ENCODE assay signal across 24 cellular contexts in genomic region chr20:56715309-56715708, GRCh38.
"Had no signal": no experiment of that assay in that cellular context is flagged by ENCODE, and none has a peak within 500 bp of the region (broad histone marks: within the 10 kb centered on the region; RNA-seq: fewer than 3 reads in every experiment).

No MANE protein-coding gene starts in this region.

- H3K9me3 Mint-ChIP-seq: activated CD4-positive, alpha-beta memory T cell treated with anti-CD3 and anti-CD28 coated beads, Interleukin-2, amount 10 ng/mL, durations not matched to agents 7 days and 5 days; activated CD4-positive, alpha-beta T cell treated with anti-CD3 and anti-CD28 coated beads, Interleukin-2, amount 10 ng/mL, durations not matched to agents 7 days and 5 days; activated naive CD4-positive, alpha-beta T cell treated with anti-CD3 and anti-CD28 coated beads for 36 hours; activated T-helper 17 cell treated with anti-CD3 and anti-CD28 coated beads, Interleukin-2, amount 50 U/mL, for 72 hours had no signal

- H3K36me3 Mint-ChIP-seq: activated naive CD8-positive, alpha-beta T cell had no signal

- H3K9me3 ChIP-seq: MG63 had no signal

- ATAC-seq: activated T-helper 17 cell treated with anti-CD3 and anti-CD28 coated beads, Interleukin-2, amount 50 U/mL, for 72 hours; PC-3; T-helper 17 cell had no signal

- H3K27me3 ChIP-seq: MG63 had no signal

- H3K27me3 Mint-ChIP-seq: activated CD4-positive, alpha-beta memory T cell treated with anti-CD3 and anti-CD28 coated beads, Interleukin-2, amount 10 ng/mL, durations not matched to agents 7 days and 5 days had no signal

- H3K4me3 ChIP-seq: MG63 had no signal

- H3K27ac Mint-ChIP-seq: activated CD4-positive, alpha-beta memory T cell treated with anti-CD3 and anti-CD28 coated beads, Interleukin-2, amount 10 ng/mL, durations not matched to agents 7 days and 5 days; activated CD4-positive, alpha-beta T cell treated with anti-CD3 and anti-CD28 coated beads, Interleukin-2, amount 10 ng/mL, durations not matched to agents 7 days and 5 days; activated naive CD4-positive, alpha-beta T cell treated with anti-CD3 and anti-CD28 coated beads for 36 hours; activated naive CD8-positive, alpha-beta T cell; activated T-helper 17 cell treated with anti-CD3 and anti-CD28 coated beads, Interleukin-2, amount 50 U/mL, for 72 hours; T-helper 17 cell had no signal

- DNase-seq: activated CD4-positive, alpha-beta memory T cell treated with anti-CD3 and anti-CD28 coated beads, Interleukin-2, amount 10 ng/mL, durations not matched to agents 7 days and 5 days; activated CD4-positive, alpha-beta T cell treated with anti-CD3 and anti-CD28 coated beads, Interleukin-2, amount 10 ng/mL, durations not matched to agents 7 days and 5 days; activated CD4-positive, CD25-positive, alpha-beta regulatory T cell; activated gamma-delta T cell; activated naive CD4-positive, alpha-beta T cell treated with anti-CD3 and anti-CD28 coated beads for 36 hours; activated T-cell treated with anti-CD3 and anti-CD28 coated beads for 4 hours; activated T-cell treated with anti-CD3 and anti-CD28 coated beads, Interleukin-2, amount 50 U/mL, for 48 hours; anterior cingulate cortex; MG63; MV-4-11; NCI-H1092 treated with DMSO at 0.1 percent for 48 hours; NCI-H1417 treated with DMSO at 0.1 percent for 48 hours; NCI-H1694; NCI-H2029; NCI-H345; NCI-H510A treated with DMSO at 0.1 percent for 48 hours; NCI-H69; NK-92 treated with Interleukin-12 subunit alpha and Interleukin-12 subunit beta, amount 100 ng/mL, for 24 hours; PC-3; SHP77 treated with DMSO at 0.1 percent for 48 hours; T-helper 17 cell; T-helper 9 cell had no signal

- H3K4me3 Mint-ChIP-seq: activated CD4-positive, alpha-beta memory T cell treated with anti-CD3 and anti-CD28 coated beads, Interleukin-2, amount 10 ng/mL, durations not matched to agents 7 days and 5 days; activated CD4-positive, alpha-beta T cell treated with anti-CD3 and anti-CD28 coated beads, Interleukin-2, amount 10 ng/mL, durations not matched to agents 7 days and 5 days; activated naive CD4-positive, alpha-beta T cell treated with anti-CD3 and anti-CD28 coated beads for 36 hours; activated naive CD8-positive, alpha-beta T cell; activated T-helper 17 cell treated with anti-CD3 and anti-CD28 coated beads, Interleukin-2, amount 50 U/mL, for 72 hours; T-helper 17 cell had no signal

- H3K4me1 Mint-ChIP-seq: activated CD4-positive, alpha-beta memory T cell treated with anti-CD3 and anti-CD28 coated beads, Interleukin-2, amount 10 ng/mL, durations not matched to agents 7 days and 5 days; activated CD4-positive, alpha-beta T cell treated with anti-CD3 and anti-CD28 coated beads, Interleukin-2, amount 10 ng/mL, durations not matched to agents 7 days and 5 days; activated T-helper 17 cell treated with anti-CD3 and anti-CD28 coated beads, Interleukin-2, amount 50 U/mL, for 72 hours; T-helper 17 cell had no signal

- H3K36me3 ChIP-seq: MG63 had no signal
